In genomic region chr9:115204827-115205506, GRCh38 we compare ENCODE assay signal across 9 cellular contexts.
DNase-seq lines count a peak whose midpoint lies in the region; ATAC-seq, FAIRE-seq and TF ChIP-seq lines count a peak whose summit lies in the region.
"Had no signal": no experiment of that assay in that cellular context is flagged by ENCODE, and none has a peak within 500 bp of the region (broad histone marks: within the 10 kb centered on the region; RNA-seq: fewer than 3 reads in every experiment).

No MANE protein-coding gene starts in this region.

- peaks cover 28% of the 10 kb centered on the region for H3K27me3 Mint-ChIP-seq in activated naive CD8-positive, alpha-beta T cell treated with anti-CD3 and anti-CD28 coated beads, Interleukin-2, amount 50 U/mL, for 24 hours

- H3K4me1 ChIP-seq in A549 (peaks cover 18% of the 10 kb centered on the region), esophagus muscularis mucosa (peaks cover 0 to 20% (median 10%) of the 10 kb centered on the region in 4 donors), esophagus squamous epithelium (peaks cover 0 to 27% (median 3%) of the 10 kb centered on the region in 3 donors)

- TF ChIP-seq POLR2A in A549 (IDR thresholded peaks at IDR 0.05; ENCODE audit: low read length), result no peak
- TF ChIP-seq POLR2A in esophagus muscularis mucosa (IDR thresholded peaks at IDR 0.05; ENCODE audit: low read depth), result no peak
- TF ChIP-seq POLR2A in esophagus squamous epithelium (IDR thresholded peaks at IDR 0.05), result no peak

- intact Hi-C loops in esophagus muscularis mucosa (cut with DNase I) (loop anchor here (5.0 kb wide), 1 partner anchor 48 kb away; no protein-coding TSS in a partner anchor), esophagus squamous epithelium (cut with DNase I) (no loop called here)

- H3K4me2 ChIP-seq in A549, result peak overlapping the region; percentile 47; the same call in 2 of the 3 replicates

- CTCF ChIA-PET in A549 (lab: Yijun Ruan, JAX), result interaction anchor here (1.0 kb wide), 1 partner anchor 193 kb away, joined by 3 read pairs; no protein-coding TSS in a partner anchor

- DNase-seq in A549 (ENCODE audit: low read depth in 1 of 2, low spot score in 1 of 2) (peak; percentile 8 to 46), esophagus muscularis mucosa (ENCODE audit: extremely low spot score) (no peak), esophagus squamous epithelium (lab: John Stamatoyannopoulos, UW) (no peak), D721Med (ENCODE audit: insufficient read length, low spot score) (no peak)
- DNase-seq in activated naive CD8-positive, alpha-beta T cell treated with anti-CD3 and anti-CD28 coated beads, Interleukin-2, amount 50 U/mL, for 24 hours, result no peak
- DNase-seq in stimulated activated CD4-positive, alpha-beta T cell treated with anti-CD3 and anti-CD28 coated beads, Interleukin-4, amount 100 ng/mL, for 24 hours, result no peak

- peak; percentile 63 for FAIRE-seq in A549 (lab: Jason Lieb, UNC)
- FAIRE-seq in D721Med (lab: Jason Lieb, UNC), result no peak
- FAIRE-seq: G401.6 had no signal

- no peaks in the 10 kb centered on the region for H3K36me3 Mint-ChIP-seq in activated naive CD8-positive, alpha-beta T cell treated with anti-CD3 and anti-CD28 coated beads, Interleukin-2, amount 50 U/mL, for 24 hours (ENCODE audit: low read depth)

- TF ChIP-seq CTCF in A549 (IDR thresholded peaks at IDR 0.05) (no peak), esophagus muscularis mucosa (IDR thresholded peaks at IDR 0.05) (no peak), esophagus squamous epithelium (IDR thresholded peaks at IDR 0.05) (no peak), D721Med (IDR thresholded peaks at IDR 0.05; ENCODE audit: insufficient read depth, missing control alignments) (no peak)

- 4% methylated on average over 2 of the region's 2 CpGs for WGBS in A549 (ENCODE audit: missing lambda C conversion rate)
- 19% methylated on average over 2 of the region's 2 CpGs for WGBS in esophagus muscularis mucosa
- 26% methylated on average over 2 of the region's 2 CpGs for WGBS in esophagus squamous epithelium, 2 donors

- no peaks in the 10 kb centered on the region for H3K9me3 Mint-ChIP-seq in activated naive CD8-positive, alpha-beta T cell treated with anti-CD3 and anti-CD28 coated beads, Interleukin-2, amount 50 U/mL, for 24 hours

- H3K4me1 Mint-ChIP-seq in activated naive CD8-positive, alpha-beta T cell treated with anti-CD3 and anti-CD28 coated beads, Interleukin-2, amount 50 U/mL, for 24 hours, result peaks cover 25% of the 10 kb centered on the region

- ATAC-seq in A549 (peak; percentile 34 to 62; a peak in 2 of 6 replicates), GM19035 (IDR thresholded peaks at IDR 0.05; ENCODE audit: unreplicated experiment) (peak; percentile 58), HG03108 (IDR thresholded peaks at IDR 0.05; ENCODE audit: unreplicated experiment) (peak; percentile 39)
- ATAC-seq in activated naive CD8-positive, alpha-beta T cell treated with anti-CD3 and anti-CD28 coated beads, Interleukin-2, amount 50 U/mL, for 24 hours, result peak; percentile 62

- no peak for TF ChIP-seq RAD21 in A549 (conservative IDR thresholded peaks at IDR 0.05 in 1 of 2, IDR thresholded peaks at IDR 0.05 in 1 of 2)

- H3K36me3 ChIP-seq in esophagus muscularis mucosa, result no peaks in the 10 kb centered on the region
- no peaks in the 10 kb centered on the region for H3K36me3 ChIP-seq in esophagus squamous epithelium

- H3K27ac Mint-ChIP-seq in activated naive CD8-positive, alpha-beta T cell treated with anti-CD3 and anti-CD28 coated beads, Interleukin-2, amount 50 U/mL, for 24 hours, result no peak overlapping the region

- H3K9me3 ChIP-seq in A549 (no peaks in the 10 kb centered on the region), esophagus muscularis mucosa (no peaks in the 10 kb centered on the region), esophagus squamous epithelium (no peaks in the 10 kb centered on the region)

- H3K27me3 ChIP-seq in esophagus muscularis mucosa, result no peaks in the 10 kb centered on the region
- H3K27me3 ChIP-seq in esophagus squamous epithelium, result no peaks in the 10 kb centered on the region

- H3K4me3 ChIP-seq in A549, result no peak overlapping the region
- H3K4me3 ChIP-seq in esophagus muscularis mucosa, result no peak overlapping the region
- no peak overlapping the region for H3K4me3 ChIP-seq in esophagus squamous epithelium

- no peak overlapping the region for H3K4me3 Mint-ChIP-seq in activated naive CD8-positive, alpha-beta T cell treated with anti-CD3 and anti-CD28 coated beads, Interleukin-2, amount 50 U/mL, for 24 hours

- 0 out of 6 replicates have a peak overlapping the region, but pooled peaks of 1 of the 2 experiments have one; percentile 11 for H3K27ac ChIP-seq in A549
- H3K27ac ChIP-seq in esophagus muscularis mucosa (replicated peaks in 1 of 4), result no peak overlapping the region
- H3K27ac ChIP-seq in esophagus squamous epithelium, result no peak overlapping the region

- POLR2A ChIA-PET in A549 (lab: Yijun Ruan, JAX), result no interaction called here

- TF ChIP-seq EP300 in A549 (IDR thresholded peaks at IDR 0.05) (no peak), esophagus muscularis mucosa (IDR thresholded peaks at IDR 0.05) (no peak)

TF ChIP-seq in A549, 52 proteins besides CTCF, POLR2A, EP300 and RAD21:
- TF ChIP-seq JUNB (IDR thresholded peaks at IDR 0.05), result peak; percentile 17; the same call in 1 of the 2 replicates
- no peak; the same call in 1 of the 2 replicates for TF ChIP-seq FOSL2 (IDR thresholded peaks at IDR 0.05)
- TF ChIP-seq FOSL2 (CRISPR knock-in tag; IDR thresholded peaks at IDR 0.05), result peak; percentile 55
- no peak for TF ChIP-seq USF2 (IDR thresholded peaks at IDR 0.05)
TF ChIP-seq in A549: peak in this region for 2.

Comparison
In these comparisons a context has a peak if more than half of its experiments do, and no peak if none do; other contexts are left out.
1. DNase-seq: peak in A549 (2 of 2); none in activated naive CD8-positive, alpha-beta T cell treated with anti-CD3 and anti-CD28 coated beads, Interleukin-2, amount 50 U/mL, for 24 hours (single experiment), esophagus muscularis mucosa (single experiment), esophagus squamous epithelium (single experiment), D721Med (single experiment) and stimulated activated CD4-positive, alpha-beta T cell treated with anti-CD3 and anti-CD28 coated beads, Interleukin-4, amount 100 ng/mL, for 24 hours (single experiment).
2. Peak in every context shown above with its lines, with median percentiles within 50 percentile points of each other: ATAC-seq.